19 cellular contexts compared by ENCODE assay signal in the genomic region with DNA sequence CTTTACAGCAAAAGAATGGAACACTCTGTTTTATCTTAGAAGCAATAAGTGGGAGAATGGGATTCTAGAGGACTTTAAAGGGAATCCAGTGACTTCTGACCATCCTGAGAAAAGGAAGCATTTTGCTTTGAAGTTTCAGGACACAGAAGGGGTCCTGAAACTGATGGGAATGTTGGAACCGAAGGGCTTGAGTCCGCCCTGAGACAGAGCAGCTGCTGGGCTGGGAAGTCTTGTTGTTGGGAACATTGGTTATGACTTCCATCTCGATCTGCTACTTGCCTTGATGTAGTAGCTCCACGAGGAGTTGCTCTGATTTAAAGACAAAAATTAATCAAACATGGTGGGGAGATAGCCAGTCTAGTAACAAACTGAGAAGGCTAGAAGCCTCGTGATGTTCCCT.
DNase-seq lines count a peak whose midpoint lies in the region; ATAC-seq and TF ChIP-seq lines count a peak whose summit lies in the region.
"Had no signal": no experiment of that assay in that cellular context is flagged by ENCODE, and none has a peak within 500 bp of the region (broad histone marks: within the 10 kb centered on the region; RNA-seq: fewer than 3 reads in every experiment).

No MANE protein-coding gene starts in this region.

- TF ChIP-seq EP300 in gastroesophageal sphincter (IDR thresholded peaks at IDR 0.05), result no peak

- no peak overlapping the region for H3K4me2 ChIP-seq in osteoblast (ENCODE audit: insufficient read depth, low read length)

- no peaks in the 10 kb centered on the region for H3K79me2 ChIP-seq in osteoblast (ENCODE audit: insufficient read depth, low read length)

- DNase-seq in coronary artery (ENCODE audit: low spot score) (no peak), osteoblast (ENCODE audit: insufficient read length, low spot score, missing footprints) (peak; percentile 15), tibial artery (no peak), NCI-H2029 (lab: John Stamatoyannopoulos, UW) (no peak), medulla oblongata (ENCODE audit: extremely low spot score) (no peak)
- DNase-seq: CD8-positive, alpha-beta memory T cell; GOT3; Karpas-422; MG63; NCI-H1048; NCI-H1436 treated with DMSO at 0.1 percent for 48 hours; NCI-H2029 treated with DMSO at 0.1 percent for 48 hours; NCI-H446 treated with DMSO at 0.1 percent for 48 hours; NK-92 treated with Interleukin-12 subunit alpha and Interleukin-12 subunit beta, amount 100 ng/mL, for 24 hours; Peyer's patch had no signal

- intact Hi-C loops in tibial artery (cut with DNase I; ENCODE audit: low total_unique reads), result no loop called here

- TF ChIP-seq CTCF in coronary artery (IDR thresholded peaks at IDR 0.05) (no peak), gastroesophageal sphincter (IDR thresholded peaks at IDR 0.05) (no peak), osteoblast (IDR thresholded peaks at IDR 0.05; ENCODE audit: extremely low read depth, low read depth, low read length) (no peak), tibial artery (IDR thresholded peaks at IDR 0.05) (no peak)

- no peaks in the 10 kb centered on the region for H3K36me3 ChIP-seq in gastroesophageal sphincter
- no peaks in the 10 kb centered on the region for H3K36me3 ChIP-seq in osteoblast (ENCODE audit: insufficient read depth, low read length)
- H3K36me3 ChIP-seq in tibial artery, result no peaks in the 10 kb centered on the region
- H3K36me3 ChIP-seq: BLaER1 treated with 17β-estradiol and CSF1 and Interleukin-3, amounts not matched to agents 10 nM and 100 nM; MG63; Peyer's patch had no signal

- no peak overlapping the region for H3K4me3 ChIP-seq in coronary artery
- no peak overlapping the region for H3K4me3 ChIP-seq in gastroesophageal sphincter
- no peak overlapping the region for H3K4me3 ChIP-seq in osteoblast (ENCODE audit: insufficient read depth, low read length)
- H3K4me3 ChIP-seq in tibial artery, result no peak overlapping the region
- H3K4me3 ChIP-seq: BLaER1 treated with 17β-estradiol and CSF1 and Interleukin-3, amounts not matched to agents 10 nM and 100 nM; MG63; Peyer's patch had no signal

- peak overlapping the region; percentile 28 to 53 for H3K27ac ChIP-seq in coronary artery
- peak overlapping the region in 3 of 4 donors; percentile 15 to 73 (median 67) for H3K27ac ChIP-seq in gastroesophageal sphincter
- H3K27ac ChIP-seq in osteoblast (ENCODE audit: low read depth, low read length), result no peak overlapping the region
- peak overlapping the region; percentile 94 to 96 for H3K27ac ChIP-seq in tibial artery
- H3K27ac ChIP-seq: Peyer's patch had no signal

- H3K4me1 ChIP-seq in gastroesophageal sphincter, result peaks cover 0 to 53% (median 5%) of the 10 kb centered on the region in 3 donors
- peaks cover 6% of the 10 kb centered on the region for H3K4me1 ChIP-seq in osteoblast (ENCODE audit: insufficient read depth, low read length)
- peaks cover 5 to 75% (median 48%) of the 10 kb centered on the region in 4 donors for H3K4me1 ChIP-seq in tibial artery
- H3K4me1 ChIP-seq: Peyer's patch had no signal

- no peak for ATAC-seq in gastroesophageal sphincter
- ATAC-seq in GM19455 (IDR thresholded peaks at IDR 0.05; ENCODE audit: unreplicated experiment), result no peak
- ATAC-seq: HCT116 had no signal

- WGBS in gastroesophageal sphincter (ENCODE audit: low coverage in 1 of 2), 2 donors, result 65 to 70% methylated on average over 4 of the region's 5 CpGs

- H3K27me3 ChIP-seq in gastroesophageal sphincter, result no peaks in the 10 kb centered on the region
- peaks cover 70% of the 10 kb centered on the region for H3K27me3 ChIP-seq in osteoblast (ENCODE audit: insufficient read depth, low read length)
- H3K27me3 ChIP-seq in tibial artery, result no peaks in the 10 kb centered on the region
- H3K27me3 ChIP-seq: BLaER1 treated with 17β-estradiol and CSF1 and Interleukin-3, amounts not matched to agents 10 nM and 100 nM; MG63; Peyer's patch had no signal

- H3K9me3 ChIP-seq in gastroesophageal sphincter, result no peaks in the 10 kb centered on the region
- H3K9me3 ChIP-seq in osteoblast (ENCODE audit: low read depth, low read length), result no peaks in the 10 kb centered on the region
- no peaks in the 10 kb centered on the region for H3K9me3 ChIP-seq in tibial artery
- H3K9me3 ChIP-seq: BLaER1 treated with 17β-estradiol and CSF1 and Interleukin-3, amounts not matched to agents 10 nM and 100 nM; MG63; Peyer's patch had no signal

- no peaks in the 10 kb centered on the region for H4K20me1 ChIP-seq in osteoblast (ENCODE audit: insufficient read depth, low read length)
- H4K20me1 ChIP-seq: BLaER1 treated with 17β-estradiol and CSF1 and Interleukin-3, amounts not matched to agents 10 nM and 100 nM had no signal

- H2AFZ ChIP-seq in osteoblast (ENCODE audit: low read length), result no peak overlapping the region

- TF ChIP-seq POLR2A in gastroesophageal sphincter (IDR thresholded peaks at IDR 0.05), result no peak
